In the genomic region with DNA sequence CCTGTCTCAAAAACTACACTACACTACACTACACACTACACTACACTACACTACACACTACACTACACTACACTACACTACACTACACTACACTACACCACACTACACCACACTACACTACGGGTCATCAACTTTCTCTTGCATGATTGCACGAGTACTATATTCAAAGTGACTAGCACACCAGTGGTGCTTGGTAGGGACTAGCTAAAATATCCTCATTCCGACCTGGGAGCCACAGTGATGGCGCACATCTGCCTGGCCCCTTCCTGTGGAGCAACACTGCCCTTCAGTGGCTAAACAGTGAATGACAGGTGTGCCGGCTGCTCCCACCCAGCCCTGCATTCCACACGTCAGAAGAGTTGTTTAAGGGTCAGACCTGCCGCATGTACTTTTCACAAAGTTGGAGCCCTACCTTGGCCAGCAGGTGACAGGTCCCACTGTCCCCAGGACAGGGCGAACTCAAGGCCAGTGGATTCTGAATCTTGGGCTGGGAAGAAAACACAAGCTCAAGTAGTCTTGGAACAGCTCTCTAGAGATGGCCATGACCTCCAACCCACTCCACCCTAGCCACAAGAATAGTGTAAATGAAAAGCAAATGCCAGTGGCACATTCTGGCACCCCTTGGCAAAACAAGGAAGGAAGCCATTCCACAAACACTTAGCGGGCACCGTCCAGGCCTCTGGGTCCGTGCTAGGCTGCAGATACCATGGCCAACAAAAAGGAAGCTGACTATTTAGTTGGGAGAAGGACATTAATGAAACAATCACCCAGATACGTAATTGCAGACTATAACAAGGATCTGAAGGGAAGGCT, we compare ENCODE assay signal across 8 cellular contexts. TPM values are rescaled to one million over a fixed set of nuclear protein-coding genes. Genes with fewer than 3 reads are reported as not detected.
DNase-seq lines count a peak whose midpoint lies in the region; ATAC-seq and TF ChIP-seq lines count a peak whose summit lies in the region.

No MANE protein-coding gene starts in this region.

- H3K79me2 ChIP-seq in OCI-LY1 (ENCODE audit: insufficient read depth, low read length): no peaks in the 10 kb centered on the region

- no peak for TF ChIP-seq POLR2A in erythroblast (IDR thresholded peaks at IDR 0.05; ENCODE audit: low read length)

- peaks cover 0 to 13% (median 0%) of the 10 kb centered on the region in 5 donors for H3K27me3 Mint-ChIP-seq in naive thymus-derived CD8-positive, alpha-beta T cell

- H3K4me3 Mint-ChIP-seq in naive thymus-derived CD8-positive, alpha-beta T cell: no peak overlapping the region

- peaks cover 56% of the 10 kb centered on the region for H3K4me1 ChIP-seq in OCI-LY1 (ENCODE audit: insufficient read depth, low read length, severe bottlenecking)

- H3K36me3 ChIP-seq in OCI-LY1 (ENCODE audit: insufficient read depth, low read length): no peaks in the 10 kb centered on the region

- no peaks in the 10 kb centered on the region for H4K20me1 ChIP-seq in OCI-LY1 (ENCODE audit: insufficient read depth, low read length)

- no peaks in the 10 kb centered on the region for H3K4me1 Mint-ChIP-seq in naive thymus-derived CD8-positive, alpha-beta T cell

- DNase-seq in DMS 273 (lab: John Stamatoyannopoulos, UW; ENCODE audit: unreplicated experiment): peak; percentile 87
- peak in 67 of 76 experiments; percentile 10 to 83 (median 52) for DNase-seq in HUDEP-2 (lab: John Stamatoyannopoulos, UW; ENCODE audit: unreplicated experiment in 76 of 76)
- peak; percentile 57 for DNase-seq in activated CD8-positive, alpha-beta memory T cell treated with anti-CD3 and anti-CD28 coated beads, Interleukin-2, amount 50 U/mL, for 4 hours
- peak; percentile 73 to 84 for DNase-seq in erythroblast (lab: John Stamatoyannopoulos, UW)
- DNase-seq in naive thymus-derived CD8-positive, alpha-beta T cell: peak; percentile 31 to 72 (median 52)
- peak; percentile 3 to 56 (median 45) for DNase-seq in stimulated activated naive CD4-positive, alpha-beta T cell (lab: John Stamatoyannopoulos, UW)

- H3K27ac Mint-ChIP-seq in naive thymus-derived CD8-positive, alpha-beta T cell: no peak overlapping the region

- no peaks in the 10 kb centered on the region for H3K9me3 ChIP-seq in OCI-LY1 (ENCODE audit: low read length)

- no peak overlapping the region for H2AFZ ChIP-seq in OCI-LY1 (ENCODE audit: low read length)

- POLR2A ChIA-PET in naive thymus-derived CD8-positive, alpha-beta T cell (lab: Charles Lee): no interaction called here

- no peaks in the 10 kb centered on the region for H3K27me3 ChIP-seq in OCI-LY1 (ENCODE audit: insufficient read depth, low read length)

- H3K9me2 ChIP-seq in OCI-LY1 (ENCODE audit: low read depth, low read length): no peaks in the 10 kb centered on the region

- H3K4me2 ChIP-seq in OCI-LY1 (ENCODE audit: low read length): no peak overlapping the region; the same call in 1 of the 2 replicates

- H3K9me3 Mint-ChIP-seq in naive thymus-derived CD8-positive, alpha-beta T cell: no peaks in the 10 kb centered on the region

- H3K36me3 Mint-ChIP-seq in naive thymus-derived CD8-positive, alpha-beta T cell: no peaks in the 10 kb centered on the region

- TF ChIP-seq CTCF in OCI-LY1 (IDR thresholded peaks at IDR 0.05; ENCODE audit: low read length): peak; percentile 97

- H3K4me3 ChIP-seq in OCI-LY1 (ENCODE audit: low read depth, low read length, poor library complexity, severe bottlenecking): no peak overlapping the region

- H3K27ac ChIP-seq in OCI-LY1 (ENCODE audit: low read depth, low read length, poor library complexity, severe bottlenecking): no peak overlapping the region

- ATAC-seq in GM21390 (IDR thresholded peaks at IDR 0.05; ENCODE audit: unreplicated experiment): peak; percentile 90
- peak; percentile 90 to 95 for ATAC-seq in naive thymus-derived CD8-positive, alpha-beta T cell

- H3K9ac ChIP-seq in OCI-LY1 (ENCODE audit: low read length): no peak overlapping the region

- H3F3A ChIP-seq in OCI-LY1 (ENCODE audit: insufficient read depth, low read length): no peaks in the 10 kb centered on the region

RNA-seq across cellular contexts. Expression of a gene that starts 45.9 kb away (rescaled TPM):
- total RNA-seq in naive thymus-derived CD8-positive, alpha-beta T cell: not detected
- not detected for polyA plus RNA-seq in naive thymus-derived CD8-positive, alpha-beta T cell
